ENCODE assay signal across 8 cellular contexts in the genomic region with DNA sequence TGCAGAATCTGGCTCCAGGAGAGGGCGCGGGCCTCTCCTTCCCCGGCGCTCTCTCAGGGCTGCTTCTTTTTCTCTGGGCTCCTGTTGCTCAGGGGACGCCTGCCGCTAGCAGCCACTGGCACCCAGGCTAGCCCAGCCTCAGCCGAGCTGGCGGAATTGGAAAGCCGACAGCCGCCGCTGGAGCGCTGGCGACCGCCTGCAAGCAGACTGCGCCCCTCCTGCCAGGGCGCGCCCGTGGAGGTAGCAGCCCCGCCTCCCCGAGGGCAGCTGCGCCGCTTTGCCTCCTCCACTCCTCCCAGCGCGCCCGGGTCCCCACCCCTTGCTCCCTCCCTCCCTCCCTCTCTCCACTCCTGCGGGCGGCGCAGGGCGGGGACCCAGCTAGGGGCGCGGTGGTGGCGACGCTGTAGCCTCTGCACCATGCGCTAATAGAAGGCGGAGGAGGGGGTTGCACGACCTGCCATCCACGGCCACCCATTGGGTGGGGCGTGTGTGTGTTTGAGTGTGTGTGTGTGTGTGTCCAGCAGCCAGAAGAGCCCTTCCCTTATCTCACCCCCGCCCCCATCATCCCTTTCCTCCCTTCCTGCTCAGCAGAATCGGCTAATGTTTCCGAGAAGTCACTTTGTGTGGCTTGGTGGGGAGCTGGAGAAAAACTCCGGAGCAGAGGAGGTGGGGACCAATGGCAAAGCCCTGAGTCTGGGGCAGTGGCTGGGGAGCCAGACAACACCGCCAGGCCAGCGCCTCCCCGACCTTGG. TPM values are rescaled to one million over a fixed set of nuclear protein-coding genes. Genes with fewer than 3 reads are reported as not detected.
DNase-seq lines count a peak whose midpoint lies in the region; ATAC-seq and TF ChIP-seq lines count a peak whose summit lies in the region.

A gene (minus strand): TSS at position 209 of the 752 bp plus-strand sequence. CDS start 64,188 bp downstream, outside the sequence.

- no peak within 1 kb of the TSS for H3K27ac ChIP-seq in CD8-positive, alpha-beta memory T cell (ENCODE audit: low read depth, low read length)

- no peaks in the 10 kb centered on the region for H3K27me3 ChIP-seq in CD8-positive, alpha-beta memory T cell (ENCODE audit: insufficient read depth, low read length, poor library complexity, severe bottlenecking)
- no peaks in the 10 kb centered on the region for H3K27me3 ChIP-seq in skeletal muscle satellite cell (ENCODE audit: control insufficient read depth, insufficient read depth, low read length)

- H3K27me3 Mint-ChIP-seq in CD8-positive, alpha-beta memory T cell, result peaks cover 5 to 18% of the 10 kb centered on the region in 2 donors

- TF ChIP-seq CTCF in choroid plexus epithelial cell (conservative IDR thresholded peaks at IDR 0.05; ENCODE audit: low read depth, low read length), result no peak

- ATAC-seq in GM21381 (IDR thresholded peaks at IDR 0.05; ENCODE audit: unreplicated experiment), result peak; percentile 76

- no peaks in the 10 kb centered on the region for H3K36me3 Mint-ChIP-seq in CD8-positive, alpha-beta memory T cell

- DNase-seq in CD8-positive, alpha-beta memory T cell, result peak in 1 of 5 donors; percentile 2
- DNase-seq in Jurkat, Clone E6-1 (ENCODE audit: low read depth, low spot score), result peak; percentile 52
- peak; percentile 69 for DNase-seq in SHP77 treated with DMSO at 0.1 percent for 48 hours (lab: John Stamatoyannopoulos, UW)
- DNase-seq in choroid plexus epithelial cell (ENCODE audit: low read depth), result peak; percentile 62
- peak; percentile 92 for DNase-seq in islet precursor cell
- no peak for DNase-seq in NAMALWA (ENCODE audit: low spot score)

- no peaks in the 10 kb centered on the region for H3K9me3 ChIP-seq in CD8-positive, alpha-beta memory T cell (ENCODE audit: low read length)
- no peaks in the 10 kb centered on the region for H3K9me3 ChIP-seq in skeletal muscle satellite cell (replicated peaks; ENCODE audit: low read length)

- H3K4me3 Mint-ChIP-seq in CD8-positive, alpha-beta memory T cell, result peak within 1 kb of the TSS in 5 of 7 donors; percentile 12 to 67 (median 56)

- CTCF ChIA-PET in CD8-positive, alpha-beta memory T cell (lab: Charles Lee), result no interaction called here

- peaks cover 0 to under 1% (median 0%) of the 10 kb centered on the region in 5 donors for H3K9me3 Mint-ChIP-seq in CD8-positive, alpha-beta memory T cell

- H3K27ac Mint-ChIP-seq in CD8-positive, alpha-beta memory T cell, result peak within 1 kb of the TSS in 1 of 8 donors; percentile 31

- peak within 1 kb of the TSS; percentile 76 for H3K9ac ChIP-seq in skeletal muscle satellite cell (ENCODE audit: low read depth, low read length)

- POLR2A ChIA-PET in CD8-positive, alpha-beta memory T cell (lab: Charles Lee), result no interaction called here

- peaks cover 6 to 10% (median 9%) of the 10 kb centered on the region in 3 donors for H3K4me1 Mint-ChIP-seq in CD8-positive, alpha-beta memory T cell

- H3K36me3 ChIP-seq in CD8-positive, alpha-beta memory T cell (ENCODE audit: insufficient read depth, low read length), result no peaks in the 10 kb centered on the region
- H3K36me3 ChIP-seq in skeletal muscle satellite cell (ENCODE audit: insufficient read depth, low read length), result no peaks in the 10 kb centered on the region

- H3K4me1 ChIP-seq in CD8-positive, alpha-beta memory T cell (ENCODE audit: insufficient read depth, low read length), result no peaks in the 10 kb centered on the region
- H3K4me1 ChIP-seq in skeletal muscle satellite cell (ENCODE audit: control insufficient read depth, insufficient read depth, low read length), result peaks cover 36% of the 10 kb centered on the region

- H3K4me2 ChIP-seq in skeletal muscle satellite cell (ENCODE audit: low read length), result peak within 1 kb of the TSS; percentile 89

- H3K4me3 ChIP-seq in CD8-positive, alpha-beta memory T cell (ENCODE audit: low read length), result no peak within 1 kb of the TSS
- peak within 1 kb of the TSS; percentile 54 for H3K4me3 ChIP-seq in Jurkat, Clone E6-1 (ENCODE audit: low read length)
- H3K4me3 ChIP-seq in choroid plexus epithelial cell (ENCODE audit: low read depth, low read length) (peak within 1 kb of the TSS; percentile 72), skeletal muscle satellite cell (ENCODE audit: low read length) (peak within 1 kb of the TSS; percentile 86)

RNA-seq across cellular contexts. Expression of the gene that starts here (rescaled TPM):
- not detected for total RNA-seq in CD8-positive, alpha-beta memory T cell
- polyA plus RNA-seq in CD8-positive, alpha-beta memory T cell, result not detected
- 0.96 TPM for polyA plus RNA-seq in Jurkat, Clone E6-1 (2012; ENCODE audit: insufficient read depth, insufficient read length)
- total RNA-seq in skeletal muscle satellite cell (2012; rRNA removed), result 3.7 and 6.6 TPM in 2 replicates
